Comparison of ENCODE assay signal across 8 cellular contexts in the genomic region with DNA sequence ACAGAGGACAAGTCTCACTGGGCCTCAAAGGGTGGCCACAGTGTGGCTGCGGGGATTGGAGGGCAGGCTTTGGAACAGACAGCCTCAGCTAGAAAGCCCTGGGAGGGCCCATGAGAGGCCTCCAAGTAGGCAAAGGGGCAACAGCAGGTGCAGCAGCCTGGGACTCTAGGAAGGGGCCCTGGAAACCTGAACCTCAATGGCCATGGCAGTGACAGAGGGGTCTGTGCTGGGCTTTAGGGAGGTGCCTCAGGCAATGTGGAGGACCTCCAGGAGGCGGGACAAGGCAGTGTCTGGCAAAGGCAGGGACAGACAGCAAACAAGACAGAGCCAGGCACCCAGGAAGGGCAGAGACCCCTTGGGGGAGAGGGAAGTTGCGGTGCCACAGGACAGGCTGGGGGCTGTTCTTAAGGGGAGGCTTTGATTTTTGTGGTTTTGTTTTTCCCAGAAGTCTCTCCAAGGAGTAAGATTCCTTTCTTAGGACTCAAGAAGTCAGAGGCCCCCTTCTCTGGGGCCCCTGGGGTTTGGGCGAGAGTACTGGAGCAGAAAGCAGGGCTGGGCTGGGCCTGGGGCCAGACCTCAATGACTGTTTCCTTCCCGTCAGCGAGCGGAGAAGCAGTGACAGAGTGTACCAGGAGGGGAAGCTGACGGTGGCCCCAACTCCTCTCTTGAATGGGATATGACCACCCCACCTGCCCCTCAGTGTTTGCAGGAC. TPM values are rescaled to one million over a fixed set of nuclear protein-coding genes. Genes with fewer than 3 reads are reported as not detected.
DNase-seq lines count a peak whose midpoint lies in the region; ATAC-seq and TF ChIP-seq lines count a peak whose summit lies in the region.

No MANE protein-coding gene starts in this region.

- CTCF ChIA-PET in activated CD8-positive, alpha-beta memory T cell treated with anti-CD3 and anti-CD28 coated beads, Interleukin-2, amount 10 ng/mL, durations not matched to agents 7 days and 5 days (lab: Charles Lee), result interaction anchor here (1.3 to 1.9 kb wide), 3 partner anchors 9 kb away, joined by 5 to 9 read pairs (median 5); a partner anchor contains a TSS
- CTCF ChIA-PET in T-cell (lab: Charles Lee), result interaction anchor here in 1 of 2 donors (0.6 kb wide), 1 partner anchor 220 kb away, joined by 3 read pairs; a partner anchor contains a TSS

- POLR2A ChIA-PET in T-cell (lab: Charles Lee), result no interaction called here

- no peaks in the 10 kb centered on the region for H3K36me3 Mint-ChIP-seq in activated CD8-positive, alpha-beta memory T cell treated with anti-CD3 and anti-CD28 coated beads, Interleukin-2, amount 10 ng/mL, durations not matched to agents 7 days and 5 days
- H3K36me3 Mint-ChIP-seq in T-cell, result peaks cover 24% of the 10 kb centered on the region
- H3K36me3 Mint-ChIP-seq in naive B cell, result peaks cover 0 to 19% of the 10 kb centered on the region in 2 donors

- TF ChIP-seq CTCF in epithelial cell of esophagus (IDR thresholded peaks at IDR 0.05; ENCODE audit: insufficient read depth, low read depth, low read length, missing control alignments), result peak; percentile 14

- no peak overlapping the region for H3K4me3 ChIP-seq in epithelial cell of esophagus (ENCODE audit: low read length)

- H3K9me3 Mint-ChIP-seq in activated CD8-positive, alpha-beta memory T cell treated with anti-CD3 and anti-CD28 coated beads, Interleukin-2, amount 10 ng/mL, durations not matched to agents 7 days and 5 days (ENCODE audit: low read depth), result no peaks in the 10 kb centered on the region
- H3K9me3 Mint-ChIP-seq in T-cell (no peaks in the 10 kb centered on the region), naive B cell (no peaks in the 10 kb centered on the region)

- peak; percentile 42 for DNase-seq in activated CD8-positive, alpha-beta memory T cell treated with anti-CD3 and anti-CD28 coated beads, Interleukin-2, amount 10 ng/mL, durations not matched to agents 7 days and 5 days
- no peak for DNase-seq in activated CD8-positive, alpha-beta memory T cell treated with anti-CD3 and anti-CD28 coated beads, Interleukin-2, amount 50 U/mL, for 48 hours
- DNase-seq in T-cell (peak in 4 of 34 experiments; percentile 14 to 37 (median 28)), epithelial cell of esophagus (ENCODE audit: low read depth) (peak; percentile 76), naive B cell (no peak), NCI-H1105 (lab: John Stamatoyannopoulos, UW) (no peak), inferior parietal cortex (ENCODE audit: extremely low spot score) (no peak)

- no peak overlapping the region for H3K4me3 Mint-ChIP-seq in activated CD8-positive, alpha-beta memory T cell treated with anti-CD3 and anti-CD28 coated beads, Interleukin-2, amount 10 ng/mL, durations not matched to agents 7 days and 5 days
- H3K4me3 Mint-ChIP-seq in T-cell (peak overlapping the region in 2 of 3 donors; percentile 18 to 60), naive B cell (peak overlapping the region in 7 of 8 donors; percentile 57 to 82 (median 70))

- peaks cover 22% of the 10 kb centered on the region for H3K4me1 Mint-ChIP-seq in activated CD8-positive, alpha-beta memory T cell treated with anti-CD3 and anti-CD28 coated beads, Interleukin-2, amount 10 ng/mL, durations not matched to agents 7 days and 5 days
- peaks cover 35 to 37% (median 37%) of the 10 kb centered on the region in 3 donors for H3K4me1 Mint-ChIP-seq in T-cell
- H3K4me1 Mint-ChIP-seq in naive B cell, result peaks cover 42 to 56% (median 54%) of the 10 kb centered on the region in 3 donors

- H3K27me3 Mint-ChIP-seq in activated CD8-positive, alpha-beta memory T cell treated with anti-CD3 and anti-CD28 coated beads, Interleukin-2, amount 10 ng/mL, durations not matched to agents 7 days and 5 days, result peaks cover 9% of the 10 kb centered on the region
- H3K27me3 Mint-ChIP-seq in T-cell, result no peaks in the 10 kb centered on the region
- peaks cover 0 to 6% (median 0%) of the 10 kb centered on the region in 3 donors for H3K27me3 Mint-ChIP-seq in naive B cell

- no peak for ATAC-seq in activated CD8-positive, alpha-beta memory T cell treated with anti-CD3 and anti-CD28 coated beads, Interleukin-2, amount 10 ng/mL, durations not matched to agents 7 days and 5 days
- ATAC-seq in T-cell (replicated peaks in 1 of 4) (peak; percentile 84 to 89 (median 85)), naive B cell (ENCODE audit: low read depth in 2 of 2) (peak; percentile 75 to 85), GM19455 (IDR thresholded peaks at IDR 0.05; ENCODE audit: unreplicated experiment) (no peak)

- H3K27ac Mint-ChIP-seq in activated CD8-positive, alpha-beta memory T cell treated with anti-CD3 and anti-CD28 coated beads, Interleukin-2, amount 10 ng/mL, durations not matched to agents 7 days and 5 days, result peak overlapping the region; percentile 67
- H3K27ac Mint-ChIP-seq in T-cell (peak overlapping the region; percentile 76 to 86), naive B cell (peak overlapping the region in 5 of 6 donors; percentile 9 to 87 (median 52))

RNA-seq across cellular contexts. Expression of a gene that starts 9.7 kb away (rescaled TPM):
- total RNA-seq in activated CD8-positive, alpha-beta memory T cell treated with anti-CD3 and anti-CD28 coated beads, Interleukin-2, amount 10 ng/mL, durations not matched to agents 7 days and 5 days, result 1 to 10 TPM; 7.9 to 8.6 TPM
- total RNA-seq in T-cell, result 10 to 100 TPM in 3 of 5 donors, 1 to 10 TPM in 2; 5.1 to 13.4 (median 12.0) TPM
- polyA plus RNA-seq in naive B cell (ENCODE audit: low read depth in 6 of 6), result 10 to 100 TPM in 3 of 6 donors, 1 to 10 TPM in 3; 8.6 to 18.4 (median 9.9) TPM

RNA-seq across cellular contexts. Expression of a gene that starts 12.1 kb away (rescaled TPM):
- total RNA-seq in activated CD8-positive, alpha-beta memory T cell treated with anti-CD3 and anti-CD28 coated beads, Interleukin-2, amount 10 ng/mL, durations not matched to agents 7 days and 5 days, result 100 to 1,000 TPM; 104 to 152 TPM
- total RNA-seq in T-cell, result 10 to 100 TPM; 43.0 to 79.8 (median 60.7) TPM
- 10 to 100 TPM in 5 of 6 donors, 1 to 10 TPM in 1; 6.4 to 39.8 (median 18.9) TPM for polyA plus RNA-seq in naive B cell (ENCODE audit: low read depth in 6 of 6)

RNA-seq across cellular contexts. Expression of a gene that starts 56.1 kb away (rescaled TPM):
- 1 to 10 TPM; 1.8 to 8.6 TPM for total RNA-seq in activated CD8-positive, alpha-beta memory T cell treated with anti-CD3 and anti-CD28 coated beads, Interleukin-2, amount 10 ng/mL, durations not matched to agents 7 days and 5 days
- 1 to 10 TPM; 1.4 to 4.8 (median 1.6) TPM for total RNA-seq in T-cell
- under 1 TPM in 2 of 6 donors, not detected in 4; 0.19 to 0.48 TPM for polyA plus RNA-seq in naive B cell (ENCODE audit: low read depth in 6 of 6)

Comparison
In these comparisons a context has a peak if more than half of its experiments do, and no peak if none do; other contexts are left out.
1. DNase-seq: peak in activated CD8-positive, alpha-beta memory T cell treated with anti-CD3 and anti-CD28 coated beads, Interleukin-2, amount 10 ng/mL, durations not matched to agents 7 days and 5 days (single experiment) and epithelial cell of esophagus (single experiment); none in activated CD8-positive, alpha-beta memory T cell treated with anti-CD3 and anti-CD28 coated beads, Interleukin-2, amount 50 U/mL, for 48 hours (single experiment), naive B cell (single experiment), NCI-H1105 (single experiment) and inferior parietal cortex (single experiment).
2. ATAC-seq: peak in T-cell (4 of 4) and naive B cell (2 of 2); none in activated CD8-positive, alpha-beta memory T cell treated with anti-CD3 and anti-CD28 coated beads, Interleukin-2, amount 10 ng/mL, durations not matched to agents 7 days and 5 days (single experiment) and GM19455 (single experiment).
3. Peak in every context shown above with its lines, with median percentiles within 50 percentile points of each other: H3K27ac Mint-ChIP-seq.